ENCODE assay signal across 7 cellular contexts in genomic region chr14:106790189-106791036, GRCh38.
A peak's percentile ranks its signal among the peaks of the same experiment; 100 is the strongest.
DNase-seq lines count a peak whose midpoint lies in the region; ATAC-seq, FAIRE-seq and TF ChIP-seq lines count a peak whose summit lies in the region.

No MANE protein-coding gene starts in this region.

- H3K27ac ChIP-seq in mammary epithelial cell (ENCODE audit: insufficient read depth, low read depth, low read length): no peak overlapping the region
- H3K27ac ChIP-seq in suprapubic skin: no peak overlapping the region

- H3K79me2 ChIP-seq in mammary epithelial cell (ENCODE audit: insufficient read depth, low read length): no peaks in the 10 kb centered on the region

- in situ Hi-C loops in GM13977 (cut with MboI; ENCODE audit: low pct_unique_long_range_greater_than_20kb, low sequenced_read_pairs, unreplicated experiment) (no loop called here), mammary epithelial cell (cut with MboI; ENCODE audit: low sequenced_read_pairs in 2 of 2) (no loop called here)

- no peak overlapping the region for H3K4me3 ChIP-seq in mammary epithelial cell (replicated peaks in 1 of 3; ENCODE audit: insufficient read depth in 1 of 3, low read depth in 2 of 3, low read length in 3 of 3)
- no peak overlapping the region for H3K4me3 ChIP-seq in suprapubic skin

- no peak for ATAC-seq in HG03520 (IDR thresholded peaks at IDR 0.05; ENCODE audit: unreplicated experiment)

- H3K4me2 ChIP-seq in mammary epithelial cell (ENCODE audit: insufficient read depth, low read depth, low read length): no peak overlapping the region

- H3K9ac ChIP-seq in mammary epithelial cell (ENCODE audit: insufficient read depth, low read length): no peak overlapping the region

- peak; percentile 92 for TF ChIP-seq CTCF in GM13977 (IDR thresholded peaks at IDR 0.05; ENCODE audit: extremely low read depth, insufficient read depth, missing control alignments)
- TF ChIP-seq CTCF in mammary epithelial cell (conservative IDR thresholded peaks at IDR 0.05 in 1 of 2, IDR thresholded peaks at IDR 0.05 in 1 of 2; ENCODE audit: extremely low read depth in 1 of 2, insufficient read depth in 1 of 2, low read depth in 1 of 2, low read length in 2 of 2): peak; percentile 36 to 65
- TF ChIP-seq CTCF in suprapubic skin (IDR thresholded peaks at IDR 0.05): peak; percentile 14 to 53

- H2AFZ ChIP-seq in mammary epithelial cell (ENCODE audit: low read depth, low read length): no peak overlapping the region

- intact Hi-C loops in mammary epithelial cell (cut with micrococcal nuclease): no loop called here

- dilution Hi-C loops in mammary epithelial cell (cut with HindIII; ENCODE audit: low sequenced_read_pairs): no loop called here

- CTCF ChIA-PET in mammary epithelial cell (lab: Charles Lee; ENCODE audit: low non-redundant PET): no interaction called here

- no peaks in the 10 kb centered on the region for H3K36me3 ChIP-seq in mammary epithelial cell (ENCODE audit: insufficient read depth, low read length)
- no peaks in the 10 kb centered on the region for H3K36me3 ChIP-seq in suprapubic skin

- no peaks in the 10 kb centered on the region for H3K27me3 ChIP-seq in mammary epithelial cell (ENCODE audit: insufficient read depth, low read length)
- peaks cover 3% of the 10 kb centered on the region for H3K27me3 ChIP-seq in suprapubic skin

- FAIRE-seq in TTC549 (lab: Jason Lieb, UNC): peak; percentile 57

- BruUV-seq in mammary epithelial cell (replicated peaks; lab: Mats Ljungman, UMichigan): no TSS peak

- H3K4me1 ChIP-seq in mammary epithelial cell (ENCODE audit: insufficient read depth, low read length): no peaks in the 10 kb centered on the region
- H3K4me1 ChIP-seq in suprapubic skin: no peaks in the 10 kb centered on the region

- DNase-seq in GM13977 (ENCODE audit: low spot score): peak; percentile 69
- DNase-seq in NAMALWA (ENCODE audit: low spot score): peak; percentile 90
- peak; percentile 32 for DNase-seq in mammary epithelial cell
- DNase-seq in mucosa of gallbladder (ENCODE audit: low spot score): peak; percentile 64
- no peak for DNase-seq in suprapubic skin (ENCODE audit: low spot score in 2 of 2)

- no peak for TF ChIP-seq POLR2A in suprapubic skin (IDR thresholded peaks at IDR 0.05)

- WGBS in mammary epithelial cell (ENCODE audit: low coverage, missing lambda C conversion rate): 36% methylated on average over 14 of the region's 17 CpGs
- 49% methylated on average over 17 of the region's 17 CpGs for WGBS in suprapubic skin

- no peaks in the 10 kb centered on the region for H4K20me1 ChIP-seq in mammary epithelial cell (ENCODE audit: insufficient read depth, low read length)

- TF ChIP-seq EP300 in suprapubic skin (IDR thresholded peaks at IDR 0.05): no peak

- no peaks in the 10 kb centered on the region for H3K9me3 ChIP-seq in mammary epithelial cell (replicated peaks; ENCODE audit: insufficient read depth, low read length)
- H3K9me3 ChIP-seq in suprapubic skin: no peaks in the 10 kb centered on the region

Comparison
In these comparisons a context has a peak if more than half of its experiments do, and no peak if none do; other contexts are left out.
1. DNase-seq: peak in GM13977 (single experiment), NAMALWA (single experiment), mammary epithelial cell (single experiment) and mucosa of gallbladder (single experiment); none in suprapubic skin (0 of 2).
2. CTCF ChIP-seq: peak in every context shown above with its lines; median percentile 92 in GM13977; 50 in mammary epithelial cell; 34 in suprapubic skin.